In the genomic region with DNA sequence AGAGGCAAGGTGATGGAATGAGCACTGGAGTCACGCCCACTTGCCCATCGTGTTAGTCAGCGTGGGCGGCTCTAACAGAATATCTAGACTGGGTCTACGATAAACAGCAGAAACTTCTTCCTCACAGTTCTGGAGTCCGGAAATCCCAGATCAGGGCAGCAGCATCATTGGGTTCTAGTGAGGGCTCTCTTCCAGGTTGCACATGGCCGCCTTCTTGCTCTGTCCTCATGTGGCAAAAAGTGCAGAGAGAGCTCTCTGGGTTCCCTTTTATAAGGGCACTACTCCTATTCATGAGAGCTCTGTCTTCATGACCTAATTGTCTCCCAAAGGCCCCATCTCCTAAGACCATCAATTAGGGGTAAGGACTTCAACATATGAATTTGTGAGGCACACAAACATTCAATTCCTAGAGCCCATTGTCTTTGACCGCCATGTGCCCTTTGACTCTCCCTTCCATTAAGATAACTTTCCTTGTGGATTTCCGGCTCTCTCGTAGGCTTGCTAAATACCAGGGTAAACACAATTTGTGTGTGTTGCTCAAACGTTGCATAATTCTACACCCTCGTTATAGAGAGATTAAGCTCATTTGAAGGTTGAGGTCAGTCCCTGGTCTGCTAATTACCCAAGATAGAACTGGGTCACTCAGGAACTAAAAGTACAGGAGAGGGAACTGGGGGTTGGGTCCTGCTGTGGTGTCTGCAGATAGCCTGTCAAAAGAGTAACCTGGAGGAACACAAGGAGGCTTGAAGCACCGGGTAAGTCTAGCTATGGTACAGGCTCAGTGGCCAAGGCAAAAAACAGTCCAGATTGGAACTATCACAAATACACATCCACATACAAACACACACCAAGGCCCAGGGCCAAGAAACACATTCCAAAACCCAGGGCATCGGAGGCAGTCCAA, we compare ENCODE assay signal across 1 cellular context.
TF ChIP-seq lines count a peak whose summit lies in the region.

No MANE protein-coding gene starts in this region.

TF ChIP-seq in HepG2, 621 proteins besides CTCF, POLR2A, EP300 and RAD21 (continued from another document and continues in another):
- TF ChIP-seq ZNF407 (CRISPR knock-in tag; IDR thresholded peaks at IDR 0.05; ENCODE audit: not compliant biosample characterization) (no peak), HDAC6 (IDR thresholded peaks at IDR 0.05; ENCODE audit: low read depth, low read length) (no peak), BRCA1 (CRISPR knock-in tag; IDR thresholded peaks at IDR 0.05) (0 out of 2 replicates have a peak, but pooled peaks have one; percentile 35), POLR2AphosphoS5 (IDR thresholded peaks at IDR 0.05; ENCODE audit: low read depth, low read length) (no peak), ZZZ3 (CRISPR knock-in tag; IDR thresholded peaks at IDR 0.05; ENCODE audit: borderline replicate concordance) (no peak), ZNF138 (CRISPR knock-in tag; IDR thresholded peaks at IDR 0.05; ENCODE audit: low read depth) (no peak), MED13 (CRISPR knock-in tag; IDR thresholded peaks at IDR 0.05) (peak; percentile 91; the same call in 1 of the 2 replicates), PLRG1 (conservative IDR thresholded peaks at IDR 0.05) (no peak), KDM5A (IDR thresholded peaks at IDR 0.05; ENCODE audit: borderline replicate concordance, low read length) (no peak), ZNF180 (CRISPR knock-in tag; IDR thresholded peaks at IDR 0.05; ENCODE audit: borderline replicate concordance, low read depth) (no peak), ZNF260 (CRISPR knock-in tag; IDR thresholded peaks at IDR 0.05; ENCODE audit: borderline replicate concordance, low read depth) (no peak), ZNF207 (IDR thresholded peaks at IDR 0.05; ENCODE audit: borderline replicate concordance) (no peak), KAT8 (CRISPR knock-in tag; IDR thresholded peaks at IDR 0.05) (peak; percentile 82), GABPA (IDR thresholded peaks at IDR 0.05; ENCODE audit: low read depth, low read length) (no peak), GABPA (CRISPR knock-in tag; IDR thresholded peaks at IDR 0.05; ENCODE audit: low read depth) (peak; percentile 65; the same call in 1 of the 2 replicates), DR1 (CRISPR knock-in tag; IDR thresholded peaks at IDR 0.05) (no peak; the same call in 1 of the 2 replicates), STAG1 (CRISPR knock-in tag; IDR thresholded peaks at IDR 0.05) (peak; percentile 29; the same call in 1 of the 2 replicates), ZFAT (CRISPR knock-in tag; conservative IDR thresholded peaks at IDR 0.05) (no peak), AKAP8 (CRISPR knock-in tag; IDR thresholded peaks at IDR 0.05) (peak; percentile 86; the same call in 1 of the 2 replicates), ZNF512 (CRISPR knock-in tag; IDR thresholded peaks at IDR 0.05) (no peak), ZNF414 (CRISPR knock-in tag; IDR thresholded peaks at IDR 0.05) (peak; percentile 62; the same call in 1 of the 2 replicates), ZBTB7A (CRISPR knock-in tag; IDR thresholded peaks at IDR 0.05) (no peak), PAXIP1 (CRISPR knock-in tag; conservative IDR thresholded peaks at IDR 0.05) (peak; percentile 95), ZNF326 (CRISPR knock-in tag; IDR thresholded peaks at IDR 0.05; ENCODE audit: borderline replicate concordance) (no peak), DNMT3B (CRISPR knock-in tag; conservative IDR thresholded peaks at IDR 0.05) (no peak; the same call in 1 of the 2 replicates), ZNF124 (CRISPR knock-in tag; IDR thresholded peaks at IDR 0.05) (no peak)
- TF ChIP-seq, protein P1, sequence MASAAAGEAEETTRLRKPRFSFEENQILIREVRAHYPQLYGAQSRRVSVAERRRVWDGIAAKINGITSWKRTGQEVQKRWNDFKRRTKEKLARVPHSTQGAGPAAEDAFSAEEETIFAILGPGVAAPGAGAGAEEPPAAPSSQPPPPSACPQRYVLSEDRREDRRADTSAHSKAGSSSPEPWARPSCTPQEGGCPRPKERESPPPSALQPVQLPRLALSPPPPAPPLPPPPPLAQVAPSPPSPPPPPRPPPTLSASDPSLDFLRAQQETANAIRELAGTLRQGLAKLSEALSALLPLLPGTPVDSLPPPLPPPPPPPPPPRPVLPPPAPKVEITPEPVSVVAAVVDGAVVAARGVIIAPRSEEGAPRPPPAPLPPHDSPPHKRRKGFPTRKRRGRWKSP (CRISPR knock-in tag; IDR thresholded peaks at IDR 0.05), result peak; percentile 66; the same call in 1 of the 2 replicates
- TF ChIP-seq, protein P2, sequence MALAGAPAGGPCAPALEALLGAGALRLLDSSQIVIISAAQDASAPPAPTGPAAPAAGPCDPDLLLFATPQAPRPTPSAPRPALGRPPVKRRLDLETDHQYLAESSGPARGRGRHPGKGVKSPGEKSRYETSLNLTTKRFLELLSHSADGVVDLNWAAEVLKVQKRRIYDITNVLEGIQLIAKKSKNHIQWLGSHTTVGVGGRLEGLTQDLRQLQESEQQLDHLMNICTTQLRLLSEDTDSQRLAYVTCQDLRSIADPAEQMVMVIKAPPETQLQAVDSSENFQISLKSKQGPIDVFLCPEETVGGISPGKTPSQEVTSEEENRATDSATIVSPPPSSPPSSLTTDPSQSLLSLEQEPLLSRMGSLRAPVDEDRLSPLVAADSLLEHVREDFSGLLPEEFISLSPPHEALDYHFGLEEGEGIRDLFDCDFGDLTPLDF (CRISPR knock-in tag; IDR thresholded peaks at IDR 0.05), result no peak
- TF ChIP-seq, protein P3, sequence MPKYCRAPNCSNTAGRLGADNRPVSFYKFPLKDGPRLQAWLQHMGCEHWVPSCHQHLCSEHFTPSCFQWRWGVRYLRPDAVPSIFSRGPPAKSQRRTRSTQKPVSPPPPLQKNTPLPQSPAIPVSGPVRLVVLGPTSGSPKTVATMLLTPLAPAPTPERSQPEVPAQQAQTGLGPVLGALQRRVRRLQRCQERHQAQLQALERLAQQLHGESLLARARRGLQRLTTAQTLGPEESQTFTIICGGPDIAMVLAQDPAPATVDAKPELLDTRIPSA (CRISPR knock-in tag; IDR thresholded peaks at IDR 0.05; ENCODE audit: borderline replicate concordance), result no peak
- TF ChIP-seq, protein P4, sequence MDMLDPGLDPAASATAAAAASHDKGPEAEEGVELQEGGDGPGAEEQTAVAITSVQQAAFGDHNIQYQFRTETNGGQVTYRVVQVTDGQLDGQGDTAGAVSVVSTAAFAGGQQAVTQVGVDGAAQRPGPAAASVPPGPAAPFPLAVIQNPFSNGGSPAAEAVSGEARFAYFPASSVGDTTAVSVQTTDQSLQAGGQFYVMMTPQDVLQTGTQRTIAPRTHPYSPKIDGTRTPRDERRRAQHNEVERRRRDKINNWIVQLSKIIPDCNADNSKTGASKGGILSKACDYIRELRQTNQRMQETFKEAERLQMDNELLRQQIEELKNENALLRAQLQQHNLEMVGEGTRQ (IDR thresholded peaks at IDR 0.05; ENCODE audit: low read depth, low read length), result no peak
- TF ChIP-seq, protein P4 (CRISPR knock-in tag; IDR thresholded peaks at IDR 0.05; ENCODE audit: borderline replicate concordance), result no peak
- TF ChIP-seq, protein P5, sequence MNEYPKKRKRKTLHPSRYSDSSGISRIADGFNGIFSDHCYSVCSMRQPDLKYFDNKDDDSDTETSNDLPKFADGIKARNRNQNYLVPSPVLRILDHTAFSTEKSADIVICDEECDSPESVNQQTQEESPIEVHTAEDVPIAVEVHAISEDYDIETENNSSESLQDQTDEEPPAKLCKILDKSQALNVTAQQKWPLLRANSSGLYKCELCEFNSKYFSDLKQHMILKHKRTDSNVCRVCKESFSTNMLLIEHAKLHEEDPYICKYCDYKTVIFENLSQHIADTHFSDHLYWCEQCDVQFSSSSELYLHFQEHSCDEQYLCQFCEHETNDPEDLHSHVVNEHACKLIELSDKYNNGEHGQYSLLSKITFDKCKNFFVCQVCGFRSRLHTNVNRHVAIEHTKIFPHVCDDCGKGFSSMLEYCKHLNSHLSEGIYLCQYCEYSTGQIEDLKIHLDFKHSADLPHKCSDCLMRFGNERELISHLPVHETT (CRISPR knock-in tag; conservative IDR thresholded peaks at IDR 0.05), result peak; percentile 61; the same call in 1 of the 2 replicates
